Comparison of ENCODE assay signal across 8 cellular contexts in genomic region chr7:519974-520458, GRCh38. TPM values are rescaled to one million over a fixed set of nuclear protein-coding genes. Genes with fewer than 3 reads are reported as not detected.
DNase-seq lines count a peak whose midpoint lies in the region; ATAC-seq, FAIRE-seq and TF ChIP-seq lines count a peak whose summit lies in the region.

No MANE protein-coding gene starts in this region.

- BruUV-seq in HepG2 (replicated peaks; lab: Mats Ljungman, UMichigan), result no TSS peak

- TF ChIP-seq POLR2A in Peyer's patch (IDR thresholded peaks at IDR 0.05), result no peak
- TF ChIP-seq POLR2A in HepG2 (IDR thresholded peaks at IDR 0.05; ENCODE audit: insufficient read depth in 1 of 2, low read depth in 2 of 2, low read length in 2 of 2), result no peak

- POLR2A ChIA-PET in HepG2 (lab: Yijun Ruan, JAX), result interaction anchor here (0.6 to 2.1 kb wide), 3 partner anchors 17 to 35 kb away, joined by 3 to 7 read pairs (median 4); no protein-coding TSS in a partner anchor

- H3K9me3 ChIP-seq in Peyer's patch (no peaks in the 10 kb centered on the region), HepG2 (ENCODE audit: low read length) (no peaks in the 10 kb centered on the region)

- WGBS in HepG2 (ENCODE audit: low lambda C conversion rate), result 13% methylated on average over 3 of the region's 53 CpGs

- H3K27me3 ChIP-seq in Peyer's patch (peaks cover 0 to 13% of the 10 kb centered on the region in 2 donors), dorsolateral prefrontal cortex (peaks cover 0 to 21% (median 0%) of the 10 kb centered on the region in 45 donors), HepG2 (ENCODE audit: control insufficient read depth in 1 of 2, insufficient read depth in 2 of 2, low read length in 2 of 2) (peaks cover 20 to 71% of the 10 kb centered on the region in 2 experiments; a peak in 4 of 5 replicates)

- H3K36me3 ChIP-seq in Peyer's patch, result no peaks in the 10 kb centered on the region
- no peaks in the 10 kb centered on the region for H3K36me3 ChIP-seq in HepG2 (replicated peaks in 1 of 2; ENCODE audit: control insufficient read depth in 1 of 2, insufficient read depth in 2 of 2, low read length in 2 of 2)

- H3K4me3 ChIP-seq in GM12875 (ENCODE audit: low read depth, low read length) (peak overlapping the region; percentile 21), Peyer's patch (peak overlapping the region; percentile 40 to 79 (median 60)), dorsolateral prefrontal cortex (peak overlapping the region; percentile 41 to 95 (median 64)), HepG2 (replicated peaks in 1 of 3; ENCODE audit: insufficient read depth in 1 of 3, low read depth in 2 of 3, low read length in 3 of 3) (peak overlapping the region in 2 of 3 experiments; percentile 34 to 54; a peak in 4 of 6 replicates)

- no peak overlapping the region for H3K9ac ChIP-seq in HepG2 (ENCODE audit: insufficient read depth, low read depth, low read length)

- no peak overlapping the region for H2AFZ ChIP-seq in HepG2 (ENCODE audit: low read length)

- ATAC-seq in HepG2, result peak; percentile 47
- ATAC-seq in GM18867 (IDR thresholded peaks at IDR 0.05; ENCODE audit: unreplicated experiment), result no peak

- no peaks in the 10 kb centered on the region for H4K20me1 ChIP-seq in HepG2 (ENCODE audit: insufficient read depth, low read length)

- intact Hi-C loops in dorsolateral prefrontal cortex (cut with DNase I) (loop anchor here (1.0 to 10.0 kb wide), 8 partner anchors 125 to 355 kb away; partner anchors contain the start of genes DNAAF5 (in 2 of the 2), PRKAR1B (in 2 of the 2) and GET4 (in 1 of the 2)), HepG2 (cut with micrococcal nuclease; ENCODE audit: unreplicated experiment) (loop anchor here (5.0 kb wide), 1 partner anchor 188 kb away; no protein-coding TSS in a partner anchor)

- FAIRE-seq in HepG2 (lab: Jason Lieb, UNC), result no peak

- peak overlapping the region; percentile 53 for H3K4me2 ChIP-seq in HepG2 (ENCODE audit: low read depth, low read length)

- DNase-seq in ACHN (peak; percentile 81), Peyer's patch (peak in 1 of 3 donors; percentile 77), dorsolateral prefrontal cortex (peak in 8 of 10 donors; percentile 37 to 80 (median 53)), HepG2 (ENCODE audit: low spot score) (no peak), superior temporal gyrus (ENCODE audit: extremely low spot score) (peak; percentile 62), epidermal melanocyte (ENCODE audit: insufficient read length, low spot score) (no peak)

- 0 out of 2 replicates have a peak, but pooled peaks have one; percentile 16 for TF ChIP-seq RAD21 in HepG2 (CRISPR knock-in tag; IDR thresholded peaks at IDR 0.05)

- H3K27ac ChIP-seq in Peyer's patch, result peak overlapping the region; percentile 49 to 99 (median 82)
- peak overlapping the region; percentile 51 to 99 (median 93) for H3K27ac ChIP-seq in dorsolateral prefrontal cortex
- no peak overlapping the region for H3K27ac ChIP-seq in HepG2 (ENCODE audit: extremely low read length, insufficient read depth, low read length)

- peaks cover 8 to 57% (median 31%) of the 10 kb centered on the region in 4 donors for H3K4me1 ChIP-seq in Peyer's patch
- peaks cover 9% of the 10 kb centered on the region; the same call in 1 of the 2 replicates for H3K4me1 ChIP-seq in HepG2 (ENCODE audit: insufficient read depth, low read length)

- TF ChIP-seq CTCF in GM12875 (IDR thresholded peaks at IDR 0.05; ENCODE audit: borderline replicate concordance, insufficient read depth, low read depth, low read length) (0 out of 2 replicates have a peak, but pooled peaks have one; percentile 8), Peyer's patch (IDR thresholded peaks at IDR 0.05) (peak in 3 of 6 experiments; percentile 44 to 50 (median 49)), dorsolateral prefrontal cortex (IDR thresholded peaks at IDR 0.05 in 54 of 56, conservative IDR thresholded peaks at IDR 0.05 in 2 of 56; ENCODE audit: low read depth in 1 of 56, partially characterized antibody in 56 of 56) (peak in 23 of 56 donors; percentile 9 to 50 (median 27)), HepG2 (CRISPR knock-in tag; IDR thresholded peaks at IDR 0.05) (no peak)

- in situ Hi-C loops in ACHN (cut with HindIII; ENCODE audit: low pct_ligation_motif_present, low pct_unique_long_range_greater_than_20kb, low sequenced_read_pairs) (no loop called here), HepG2 (cut with HindIII; ENCODE audit: extremely low pct_ligation_motif_present, low pct_unique_long_range_greater_than_20kb) (no loop called here)

- CTCF ChIA-PET in HepG2 (lab: Yijun Ruan, JAX; ENCODE audit: low intra/inter-chr PET ratio, low total read pairs), result no interaction called here

- peaks cover 2% of the 10 kb centered on the region for H3K79me2 ChIP-seq in HepG2 (ENCODE audit: insufficient read depth, low read length)

- TF ChIP-seq EP300 in HepG2 (IDR thresholded peaks at IDR 0.05; ENCODE audit: low read depth in 2 of 2, low read length in 2 of 2) (no peak), HepG2 (CRISPR knock-in tag; IDR thresholded peaks at IDR 0.05; ENCODE audit: borderline replicate concordance) (no peak)

TF ChIP-seq in HepG2, 621 proteins besides CTCF, POLR2A, EP300 and RAD21:
- TF ChIP-seq HNRNPLL (IDR thresholded peaks at IDR 0.05; ENCODE audit: low read depth, low read length, poor library complexity, severe bottlenecking), result peak; percentile 70
- TF ChIP-seq BCL6 (CRISPR knock-in tag; IDR thresholded peaks at IDR 0.05), result peak; percentile 55; the same call in 1 of the 2 replicates
- TF ChIP-seq MAFF (IDR thresholded peaks at IDR 0.05; ENCODE audit: low read depth, low read length), result no peak
- TF ChIP-seq ZNF263 (CRISPR knock-in tag; IDR thresholded peaks at IDR 0.05), result peak; percentile 42; the same call in 1 of the 2 replicates
- TF ChIP-seq HNRNPK (IDR thresholded peaks at IDR 0.05; ENCODE audit: low read depth, low read length, poor library complexity, severe bottlenecking), result peak; percentile 6
- TF ChIP-seq ZNF629 (CRISPR knock-in tag; conservative IDR thresholded peaks at IDR 0.05), result no peak
- TF ChIP-seq ZNF777 (CRISPR knock-in tag; IDR thresholded peaks at IDR 0.05), result peak; percentile 34; the same call in 1 of the 2 replicates
- no peak for TF ChIP-seq ZFP91 (CRISPR knock-in tag; IDR thresholded peaks at IDR 0.05; ENCODE audit: borderline replicate concordance)

RNA-seq across cellular contexts. Expression of gene PDGFA, which starts 0.4 kb away (rescaled TPM):
- total RNA-seq in Peyer's patch (10 to 100 TPM in 3 of 4 donors, 1 to 10 TPM in 1; 5.8 to 97.8 (median 59.4) TPM), dorsolateral prefrontal cortex (100 to 1,000 TPM in 1 of 120 experiments, 10 to 100 TPM in 119; 30.5 to 103 (median 48.6) TPM), HepG2 (2016; rRNA removed; fragmentation: Illumina TruSeq; extraction: Trizol) (0.80 and 1.5 TPM in 2 replicates)
- total RNA-seq in HepG2 (2016; cell fraction: cytosol; rRNA removed; fragmentation: Illumina TruSeq; extraction: Trizol; ENCODE audit: low read depth), result 1.1 and 1.6 TPM in 2 replicates
- total RNA-seq in HepG2 (2016; cell fraction: insoluble cytoplasmic fraction; rRNA removed; fragmentation: Illumina TruSeq; extraction: Trizol), result 1.0 and 1.8 TPM in 2 replicates
- total RNA-seq in HepG2 (2016; cell fraction: membrane; rRNA removed; fragmentation: Illumina TruSeq; extraction: Trizol), result 2.6 and 3.0 TPM in 2 replicates
- 1.3 and 1.4 TPM in 2 replicates for total RNA-seq in HepG2 (2016; cell fraction: nucleus; rRNA removed; fragmentation: Illumina TruSeq; extraction: Trizol)
- 2.4 and 3.4 TPM in 2 replicates for polyA plus RNA-seq in HepG2 (2011; rRNA removed)
- 1.2 and 2.1 TPM in 2 replicates for polyA plus RNA-seq in HepG2 (2011; cell fraction: cytosol; rRNA removed)
- 2.9 and 5.0 TPM in 2 replicates for polyA plus RNA-seq in HepG2 (2011; cell fraction: nucleus; rRNA removed)
- polyA plus RNA-seq in HepG2 (2012), result 1.2 and 1.3 TPM in 2 replicates
- polyA plus RNA-seq in HepG2 (2016; cell fraction: cytosol; fragmentation: Illumina TruSeq; extraction: Trizol; ENCODE audit: low read depth), result 0.57 and 0.60 TPM in 2 replicates
- polyA plus RNA-seq in HepG2 (2016; cell fraction: insoluble cytoplasmic fraction; fragmentation: Illumina TruSeq; extraction: Trizol; ENCODE audit: low read depth), result 0.93 and 1.1 TPM in 2 replicates
- polyA plus RNA-seq in HepG2 (2016; cell fraction: membrane; fragmentation: Illumina TruSeq; extraction: Trizol; ENCODE audit: low read depth), result 1.1 TPM in 2 replicates
- 1.9 TPM in 2 replicates for polyA plus RNA-seq in HepG2 (2016; cell fraction: nucleus; fragmentation: Illumina TruSeq; extraction: Trizol; ENCODE audit: insufficient read depth, low read depth)
- 14.6 and 20.5 TPM in 2 replicates for polyA minus RNA-seq in HepG2 (2011; rRNA and poly(A)+ RNA removed; ENCODE audit: low replicate concordance)
- 4.8 and 15.5 TPM in 2 replicates for polyA minus RNA-seq in HepG2 (2011; cell fraction: cytosol; rRNA and poly(A)+ RNA removed)
- 2.3 and 2.4 TPM in 2 replicates for polyA minus RNA-seq in HepG2 (2011; cell fraction: nucleus; rRNA and poly(A)+ RNA removed)

Comparison
In these comparisons a context has a peak if more than half of its experiments do, and no peak if none do; other contexts are left out.
1. DNase-seq: peak in ACHN (single experiment), dorsolateral prefrontal cortex (8 of 10) and superior temporal gyrus (single experiment); none in HepG2 (single experiment) and epidermal melanocyte (single experiment).
2. Peak in every context shown above with its lines, with median percentiles within 50 percentile points of each other: H3K4me3 ChIP-seq.